In the genomic region with DNA sequence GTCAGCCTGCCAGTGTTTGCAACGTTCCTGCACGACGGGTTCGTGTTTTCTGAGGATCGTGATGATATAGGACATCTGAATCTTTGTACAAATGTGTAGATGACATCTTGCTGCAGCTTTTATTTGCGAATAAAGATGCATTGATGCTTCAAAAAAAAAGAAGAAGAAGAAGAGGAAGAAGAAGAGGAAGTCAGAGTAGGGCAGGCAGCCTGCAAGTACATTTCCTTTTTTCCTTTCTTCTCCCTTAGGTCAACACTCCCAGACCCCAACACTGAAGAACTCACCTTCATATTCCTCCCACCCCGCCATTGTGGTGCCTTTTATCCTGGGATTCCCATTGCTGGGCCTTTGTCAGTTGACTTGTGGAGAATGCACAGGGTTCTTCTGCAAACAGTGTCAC, we compare ENCODE assay signal across 11 cellular contexts.
"Had no signal": no experiment of that assay in that cellular context is flagged by ENCODE, and none has a peak within 500 bp of the region (broad histone marks: within the 10 kb centered on the region; RNA-seq: fewer than 3 reads in every experiment).

No MANE protein-coding gene starts in this region.

- H3K4me3 ChIP-seq: right lobe of liver, tibial artery, upper lobe of left lung, uterus had no signal

- H3K4me1 ChIP-seq: right lobe of liver, upper lobe of left lung, uterus had no signal

- ATAC-seq: esophagus mucosa; naive thymus-derived CD8-positive, alpha-beta T cell had no signal

- H3K27me3 ChIP-seq: neutrophil, right lobe of liver, tibial artery, upper lobe of left lung, uterus had no signal

- DNase-seq: effector memory CD4-positive, alpha-beta T cell; immature natural killer cell; mammary epithelial cell; naive thymus-derived CD8-positive, alpha-beta T cell; right lobe of liver; stimulated activated CD4-positive, alpha-beta T cell treated with anti-CD3 and anti-CD28 coated beads, Interleukin-4, amount 100 ng/mL, for 1 hour; tibial artery; uterus had no signal

- H3K27ac ChIP-seq: neutrophil, right lobe of liver, upper lobe of left lung, uterus had no signal

- H3K9me3 ChIP-seq: neutrophil, right lobe of liver, tibial artery, upper lobe of left lung, uterus had no signal

- H3K36me3 ChIP-seq: neutrophil, right lobe of liver, tibial artery, upper lobe of left lung, uterus had no signal
